Comparison of ENCODE assay signal across 8 cellular contexts in the genomic region with DNA sequence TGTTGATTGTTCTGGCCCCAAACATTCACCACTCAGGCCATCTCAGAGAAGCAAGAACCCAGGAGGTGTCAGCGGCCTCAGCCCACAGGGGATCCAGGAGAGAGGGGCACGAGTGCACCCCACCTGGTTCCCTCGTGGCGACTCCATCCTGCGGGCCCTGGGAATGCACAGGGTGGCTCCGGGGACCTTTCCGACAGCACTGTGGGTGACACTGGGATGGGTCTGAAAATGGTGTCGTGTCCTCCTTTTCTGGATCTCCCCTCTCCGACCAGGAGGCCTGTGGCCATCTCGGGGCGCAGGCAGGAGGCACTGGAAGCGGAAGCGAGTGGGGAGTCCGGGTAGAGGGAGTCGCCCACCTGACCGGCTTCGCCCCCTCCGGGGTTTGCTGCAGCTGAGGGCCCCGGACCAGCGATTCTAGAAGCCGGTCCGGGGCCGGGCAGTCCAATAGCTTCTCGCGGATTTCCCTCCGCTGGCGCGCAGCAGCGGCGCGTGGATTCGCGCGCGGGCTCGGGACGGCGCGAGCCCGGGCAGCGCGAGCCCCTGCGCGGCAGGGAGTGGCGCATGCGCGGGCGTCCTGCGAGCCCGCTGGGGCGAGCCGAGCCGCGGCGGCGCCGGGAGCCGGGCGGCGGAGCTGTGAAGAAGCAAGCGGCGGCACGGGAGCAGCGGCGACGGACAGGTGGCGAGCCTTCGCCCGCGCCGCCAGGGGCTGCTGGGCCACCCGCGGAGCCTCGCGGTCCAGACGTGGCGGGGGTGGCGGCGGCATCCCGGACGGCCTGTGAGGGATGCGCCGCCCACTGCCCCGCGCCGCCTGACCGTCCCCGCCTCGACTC. TPM values are rescaled to one million over a fixed set of nuclear protein-coding genes. Genes with fewer than 3 reads are reported as not detected.
DNase-seq lines count a peak whose midpoint lies in the region; ATAC-seq and TF ChIP-seq lines count a peak whose summit lies in the region.

A gene with protein sequence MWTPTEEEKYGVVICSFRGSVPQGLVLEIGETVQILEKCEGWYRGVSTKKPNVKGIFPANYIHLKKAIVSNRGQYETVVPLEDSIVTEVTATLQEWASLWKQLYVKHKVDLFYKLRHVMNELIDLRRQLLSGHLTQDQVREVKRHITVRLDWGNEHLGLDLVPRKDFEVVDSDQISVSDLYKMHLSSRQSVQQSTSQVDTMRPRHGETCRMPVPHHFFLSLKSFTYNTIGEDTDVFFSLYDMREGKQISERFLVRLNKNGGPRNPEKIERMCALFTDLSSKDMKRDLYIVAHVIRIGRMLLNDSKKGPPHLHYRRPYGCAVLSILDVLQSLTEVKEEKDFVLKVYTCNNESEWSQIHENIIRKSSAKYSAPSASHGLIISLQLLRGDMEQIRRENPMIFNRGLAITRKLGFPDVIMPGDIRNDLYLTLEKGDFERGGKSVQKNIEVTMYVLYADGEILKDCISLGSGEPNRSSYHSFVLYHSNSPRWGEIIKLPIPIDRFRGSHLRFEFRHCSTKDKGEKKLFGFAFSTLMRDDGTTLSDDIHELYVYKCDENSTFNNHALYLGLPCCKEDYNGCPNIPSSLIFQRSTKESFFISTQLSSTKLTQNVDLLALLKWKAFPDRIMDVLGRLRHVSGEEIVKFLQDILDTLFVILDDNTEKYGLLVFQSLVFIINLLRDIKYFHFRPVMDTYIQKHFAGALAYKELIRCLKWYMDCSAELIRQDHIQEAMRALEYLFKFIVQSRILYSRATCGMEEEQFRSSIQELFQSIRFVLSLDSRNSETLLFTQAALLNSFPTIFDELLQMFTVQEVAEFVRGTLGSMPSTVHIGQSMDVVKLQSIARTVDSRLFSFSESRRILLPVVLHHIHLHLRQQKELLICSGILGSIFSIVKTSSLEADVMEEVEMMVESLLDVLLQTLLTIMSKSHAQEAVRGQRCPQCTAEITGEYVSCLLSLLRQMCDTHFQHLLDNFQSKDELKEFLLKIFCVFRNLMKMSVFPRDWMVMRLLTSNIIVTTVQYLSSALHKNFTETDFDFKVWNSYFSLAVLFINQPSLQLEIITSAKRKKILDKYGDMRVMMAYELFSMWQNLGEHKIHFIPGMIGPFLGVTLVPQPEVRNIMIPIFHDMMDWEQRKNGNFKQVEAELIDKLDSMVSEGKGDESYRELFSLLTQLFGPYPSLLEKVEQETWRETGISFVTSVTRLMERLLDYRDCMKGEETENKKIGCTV (N-terminal part only) (plus strand): TSS at position 579 of the 830 bp plus-strand sequence. CDS start 337 bp downstream, outside the sequence.

- H3K4me3 Mint-ChIP-seq in stimulated activated effector memory CD8-positive, alpha-beta T cell treated with anti-CD3 and anti-CD28 coated beads, Interleukin-12 subunit alpha, Interleukin-12 subunit beta, amount 100 ng/mL, for 72 hours: peak within 1 kb of the TSS; percentile 57

- no peak within 1 kb of the TSS for H3K4me3 ChIP-seq in mucosa of descending colon

- H3K36me3 Mint-ChIP-seq in stimulated activated effector memory CD8-positive, alpha-beta T cell treated with anti-CD3 and anti-CD28 coated beads, Interleukin-12 subunit alpha, Interleukin-12 subunit beta, amount 100 ng/mL, for 72 hours: no peaks in the 10 kb centered on the region

- intact Hi-C loops in mucosa of descending colon (cut with DNase I, micrococcal nuclease): no loop called here

- ATAC-seq in GM18511 (IDR thresholded peaks at IDR 0.05; ENCODE audit: unreplicated experiment): peak; percentile 62
- ATAC-seq in mucosa of descending colon: peak; percentile 94
- ATAC-seq in stimulated activated effector memory CD8-positive, alpha-beta T cell treated with anti-CD3 and anti-CD28 coated beads, Interleukin-12 subunit alpha, Interleukin-12 subunit beta, amount 100 ng/mL, for 72 hours: peak; percentile 94

- no peak for TF ChIP-seq CTCF in mucosa of descending colon (IDR thresholded peaks at IDR 0.05)

- no peak within 1 kb of the TSS for H3K27ac Mint-ChIP-seq in stimulated activated effector memory CD8-positive, alpha-beta T cell treated with anti-CD3 and anti-CD28 coated beads, Interleukin-12 subunit alpha, Interleukin-12 subunit beta, amount 100 ng/mL, for 72 hours

- H3K9me3 ChIP-seq in mucosa of descending colon: no peaks in the 10 kb centered on the region

- no peaks in the 10 kb centered on the region for H3K9me3 Mint-ChIP-seq in stimulated activated effector memory CD8-positive, alpha-beta T cell treated with anti-CD3 and anti-CD28 coated beads, Interleukin-12 subunit alpha, Interleukin-12 subunit beta, amount 100 ng/mL, for 72 hours

- H3K4me1 Mint-ChIP-seq in stimulated activated effector memory CD8-positive, alpha-beta T cell treated with anti-CD3 and anti-CD28 coated beads, Interleukin-12 subunit alpha, Interleukin-12 subunit beta, amount 100 ng/mL, for 72 hours: peaks cover 6% of the 10 kb centered on the region

- H3K36me3 ChIP-seq in mucosa of descending colon (ENCODE audit: low read depth): no peaks in the 10 kb centered on the region

- DNase-seq in 8988T: peak; percentile 85
- peak; percentile 51 for DNase-seq in NCI-H2171 (lab: John Stamatoyannopoulos, UW)
- peak; percentile 48 for DNase-seq in activated T-cell treated with anti-CD3 and anti-CD28 coated beads for 24 hours (ENCODE audit: low read depth)
- peak; percentile 43 for DNase-seq in epidermal melanocyte (ENCODE audit: insufficient read length, low spot score)
- DNase-seq in mucosa of descending colon: peak; percentile 54 to 75 (median 56)
- peak; percentile 62 to 72 for DNase-seq in stimulated activated effector memory CD8-positive, alpha-beta T cell treated with anti-CD3 and anti-CD28 coated beads, Interleukin-12 subunit alpha, Interleukin-12 subunit beta, amount 100 ng/mL, for 72 hours (ENCODE audit: low spot score in 2 of 2)
- DNase-seq in MV-4-11 (lab: John Stamatoyannopoulos, UW): no peak

- H3K4me1 ChIP-seq in mucosa of descending colon (ENCODE audit: low read depth): peaks cover 3% of the 10 kb centered on the region

RNA-seq across cellular contexts. Expression of the gene that starts here (rescaled TPM):
- 1 to 10 TPM in 1 of 3 donors, under 1 TPM in 2; 0.17 to 6.1 (median 0.20) TPM for total RNA-seq in mucosa of descending colon
